9 cellular contexts compared by ENCODE assay signal in genomic region chr10:29849434-29849833, GRCh38.
A peak's percentile ranks its signal among the peaks of the same experiment; 100 is the strongest.
DNase-seq lines count a peak whose midpoint lies in the region; ATAC-seq and TF ChIP-seq lines count a peak whose summit lies in the region.
"Had no signal": no experiment of that assay in that cellular context is flagged by ENCODE, and none has a peak within 500 bp of the region (broad histone marks: within the 10 kb centered on the region; RNA-seq: fewer than 3 reads in every experiment).

No MANE protein-coding gene starts in this region.

- ATAC-seq in GM18870 (IDR thresholded peaks at IDR 0.05; ENCODE audit: unreplicated experiment) = no peak
- no peak for ATAC-seq in HG02623 (IDR thresholded peaks at IDR 0.05; ENCODE audit: unreplicated experiment)
- ATAC-seq: natural killer cell had no signal

- peak overlapping the region; percentile 12 to 92 for H3K4ac ChIP-seq in mesenchymal stem cell (ENCODE audit: low read depth in 1 of 2, low read length in 2 of 2)

- no peak overlapping the region for H3K14ac ChIP-seq in mesenchymal stem cell (ENCODE audit: low read length in 2 of 2)

- no peaks in the 10 kb centered on the region for H3K79me1 ChIP-seq in mesenchymal stem cell (replicated peaks; ENCODE audit: low read length, poor library complexity, severe bottlenecking)

- peak overlapping the region; percentile 98 for H4K91ac ChIP-seq in mesenchymal stem cell (ENCODE audit: low read length)

- H2BK12ac ChIP-seq in mesenchymal stem cell (ENCODE audit: low read length in 2 of 2) = peak overlapping the region; percentile 47 to 79

- H3K4me1 ChIP-seq in mesenchymal stem cell (ENCODE audit: control insufficient read depth, insufficient read depth, low read depth, low read length) (peaks cover 3% of the 10 kb centered on the region), uterus (no peaks in the 10 kb centered on the region)

- H3K27ac ChIP-seq in mesenchymal stem cell (ENCODE audit: low read length, poor library complexity, severe bottlenecking) (peak overlapping the region; percentile 51), uterus (peak overlapping the region; percentile 72 to 79)

- 0% methylated on average over 5 of the region's 5 CpGs for WGBS in mesenchymal stem cell

- peak overlapping the region; percentile 26 to 27 for H3K4me3 ChIP-seq in cardiac fibroblast (replicated peaks in 1 of 2; ENCODE audit: low read depth in 2 of 2, low read length in 2 of 2)
- H3K4me3 ChIP-seq in mesenchymal stem cell (ENCODE audit: insufficient read depth in 1 of 2, low read depth in 1 of 2, low read length in 2 of 2) = peak overlapping the region in 1 of 2 experiments; percentile 45
- H3K4me3 ChIP-seq in uterus = peak overlapping the region in 1 of 2 donors; percentile 8

- peak overlapping the region; percentile 76 to 94 for H3K18ac ChIP-seq in mesenchymal stem cell (ENCODE audit: low read depth in 1 of 2, low read length in 2 of 2)

- H4K8ac ChIP-seq in mesenchymal stem cell (ENCODE audit: low read length) = peak overlapping the region; percentile 87

- no peak overlapping the region for H3K23ac ChIP-seq in mesenchymal stem cell (ENCODE audit: low read length in 2 of 2)

- TF ChIP-seq CTCF in cardiac fibroblast (IDR thresholded peaks at IDR 0.05; ENCODE audit: low read depth, low read length) (no peak), uterus (IDR thresholded peaks at IDR 0.05) (no peak)

- no peak overlapping the region for H2BK15ac ChIP-seq in mesenchymal stem cell (ENCODE audit: low read depth, poor library complexity, severe bottlenecking)

- peak overlapping the region; percentile 9 for H3K9ac ChIP-seq in mesenchymal stem cell (ENCODE audit: low read length)

- no peak for TF ChIP-seq POLR2A in uterus (IDR thresholded peaks at IDR 0.05)

- intact Hi-C loops in uterus (cut with DNase I; ENCODE audit: low total_unique reads) = no loop called here

- H2AFZ ChIP-seq in mesenchymal stem cell (ENCODE audit: low read depth, low read length) = no peak overlapping the region

- no peaks in the 10 kb centered on the region for H3K36me3 ChIP-seq in mesenchymal stem cell (ENCODE audit: control insufficient read depth in 1 of 2, insufficient read depth in 2 of 2, low read depth in 1 of 2, low read length in 2 of 2)
- no peaks in the 10 kb centered on the region for H3K36me3 ChIP-seq in uterus

- H3K27me3 ChIP-seq in mesenchymal stem cell (ENCODE audit: control insufficient read depth in 1 of 2, insufficient read depth in 1 of 2, low read length in 2 of 2) (peaks cover 0 to 14% of the 10 kb centered on the region in 2 experiments), uterus (no peaks in the 10 kb centered on the region)

- H2AK5ac ChIP-seq in mesenchymal stem cell (ENCODE audit: low read length, severe bottlenecking) = no peak overlapping the region

- H3K9me3 ChIP-seq in mesenchymal stem cell (ENCODE audit: control insufficient read depth, low read length) = peaks cover 16% of the 10 kb centered on the region
- H3K9me3 ChIP-seq in uterus = no peaks in the 10 kb centered on the region

- H2BK120ac ChIP-seq in mesenchymal stem cell (ENCODE audit: low read depth, low read length) = peak overlapping the region; percentile 94

- peak overlapping the region; percentile 3 for H2BK5ac ChIP-seq in mesenchymal stem cell (ENCODE audit: low read depth, low read length, poor library complexity, severe bottlenecking)

- DNase-seq in NCI-H510A treated with DMSO at 0.1 percent for 48 hours (lab: John Stamatoyannopoulos, UW) (peak; percentile 10), NCI-H510A (lab: John Stamatoyannopoulos, UW) (no peak), cardiac fibroblast (ENCODE audit: low read depth in 2 of 2) (peak; percentile 64 to 86), mesenchymal stem cell (peak; percentile 98), uterus (no peak)
- DNase-seq in effector CD8-positive, alpha-beta T cell (lab: John Stamatoyannopoulos, UW) = no peak
- DNase-seq: natural killer cell had no signal

- peak overlapping the region; percentile 2 for H3K4me2 ChIP-seq in mesenchymal stem cell (ENCODE audit: low read length, poor library complexity, severe bottlenecking)

Comparison
In these comparisons a context has a peak if more than half of its experiments do, and no peak if none do; other contexts are left out.
1. DNase-seq: peak in NCI-H510A treated with DMSO at 0.1 percent for 48 hours (single experiment), cardiac fibroblast (2 of 2) and mesenchymal stem cell (single experiment); none in NCI-H510A (single experiment), uterus (0 of 2) and effector CD8-positive, alpha-beta T cell (single experiment).